In the genomic region with DNA sequence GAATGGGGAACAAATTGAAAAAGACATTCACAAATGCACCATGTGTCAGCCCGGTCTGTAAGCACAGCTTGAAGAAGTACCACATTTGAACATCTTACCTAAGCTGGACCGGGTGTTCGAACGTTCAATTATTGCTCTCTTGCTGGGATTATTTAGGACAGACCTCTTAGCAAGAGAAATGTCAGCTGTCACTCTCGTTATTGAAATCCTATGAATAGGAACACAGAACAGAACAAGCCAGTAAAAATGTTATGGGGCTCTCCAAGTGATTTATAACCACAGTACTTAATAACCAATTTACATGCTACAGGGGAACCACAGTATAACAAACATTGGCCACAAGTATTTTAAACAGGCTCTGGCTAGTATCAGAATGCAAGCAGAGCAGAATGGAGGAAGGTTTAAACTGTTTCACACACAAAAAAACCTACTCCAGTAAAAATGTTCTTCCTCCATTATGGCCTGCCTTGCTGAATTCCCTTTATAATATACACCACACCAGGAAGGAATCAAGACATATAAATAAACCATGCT, we compare ENCODE assay signal across 24 cellular contexts. TPM values are rescaled to one million over a fixed set of nuclear protein-coding genes. Genes with fewer than 3 reads are reported as not detected.
DNase-seq lines count a peak whose midpoint lies in the region; TF ChIP-seq lines count a peak whose summit lies in the region.
"Had no signal": no experiment of that assay in that cellular context is flagged by ENCODE, and none has a peak within 500 bp of the region (broad histone marks: within the 10 kb centered on the region; RNA-seq: fewer than 3 reads in every experiment).

No MANE protein-coding gene starts in this region.

- H3K27ac ChIP-seq in trophoblast cell (ENCODE audit: low read depth, low read length) (peak overlapping the region; percentile 26), stomach (no peak overlapping the region)
- H3K27ac ChIP-seq: 22Rv1, coronary artery, neural progenitor cell, sigmoid colon, transverse colon had no signal

- H3K4me2 ChIP-seq in trophoblast cell (ENCODE audit: low read length): no peak overlapping the region
- H3K4me2 ChIP-seq: neural progenitor cell had no signal

- no peak overlapping the region for H2BK12ac ChIP-seq in trophoblast cell (ENCODE audit: low read length)

- H2AK5ac ChIP-seq in trophoblast cell (ENCODE audit: low read length): no peak overlapping the region

- peaks cover 2 to 4% of the 10 kb centered on the region in 2 experiments for H3K4me1 ChIP-seq in trophoblast cell (ENCODE audit: control insufficient read depth in 1 of 2, insufficient read depth in 2 of 2, low read length in 2 of 2)
- peaks cover 0 to 5% (median 0%) of the 10 kb centered on the region in 4 donors for H3K4me1 ChIP-seq in stomach
- H3K4me1 ChIP-seq: transverse colon had no signal

- POLR2A ChIA-PET in HEK293T (lab: Yijun Ruan, JAX): no interaction called here

- no peak overlapping the region for H4K91ac ChIP-seq in trophoblast cell (ENCODE audit: low read depth, low read length)

- CTCF ChIA-PET in HEK293T (lab: Yijun Ruan, JAX): interaction anchor here (0.7 kb wide), 1 partner anchor 13 kb away, joined by 3 read pairs; no protein-coding TSS in a partner anchor

- H3K27me3 ChIP-seq in trophoblast cell (ENCODE audit: insufficient read depth, low read length): no peaks in the 10 kb centered on the region
- H3K27me3 ChIP-seq in stomach: no peaks in the 10 kb centered on the region
- H3K27me3 ChIP-seq: neural progenitor cell, transverse colon had no signal

- H3K4me3 ChIP-seq in trophoblast cell (ENCODE audit: low read depth, low read length): no peak overlapping the region
- no peak overlapping the region for H3K4me3 ChIP-seq in stomach
- H3K4me3 ChIP-seq: coronary artery, mucosa of descending colon, neural progenitor cell, sigmoid colon, transverse colon had no signal

- H4K8ac ChIP-seq in trophoblast cell (ENCODE audit: low read depth, low read length): no peak overlapping the region

- H2BK5ac ChIP-seq in trophoblast cell (ENCODE audit: low read depth, low read length, poor library complexity): no peak overlapping the region

- TF ChIP-seq EP300 in stomach (IDR thresholded peaks at IDR 0.05): no peak

- peaks cover 2% of the 10 kb centered on the region for H3K79me1 ChIP-seq in trophoblast cell (ENCODE audit: low read length)

- no peak overlapping the region for H3K4ac ChIP-seq in trophoblast cell (ENCODE audit: low read depth, low read length)

- no CpG with 5 or more reads among the region's 5 CpGs for WGBS in trophoblast cell (ENCODE audit: extremely low coverage, insufficient coverage, insufficient read length)
- 67 to 83% (median 79%) methylated on average over 5 of the region's 5 CpGs for WGBS in stomach, 5 donors

- no peak for TF ChIP-seq CTCF in stomach (IDR thresholded peaks at IDR 0.05)

- H4K12ac ChIP-seq in trophoblast cell (ENCODE audit: low read depth, low read length): no peak overlapping the region

- H2BK120ac ChIP-seq in trophoblast cell (ENCODE audit: insufficient read depth, low read length, poor library complexity): no peak overlapping the region

- no peak overlapping the region for H3K18ac ChIP-seq in trophoblast cell (ENCODE audit: low read length)

- no peaks in the 10 kb centered on the region for H3K79me2 ChIP-seq in trophoblast cell (ENCODE audit: control insufficient read depth, insufficient read depth, low read length, poor library complexity)

- H3K9ac ChIP-seq in trophoblast cell (ENCODE audit: low read length): no peak overlapping the region
- H3K9ac ChIP-seq: neural progenitor cell had no signal

- no peak for TF ChIP-seq POLR2A in stomach (IDR thresholded peaks at IDR 0.05)

- H3K14ac ChIP-seq in trophoblast cell (ENCODE audit: low read length): no peak overlapping the region

- H3K36me3 ChIP-seq in trophoblast cell (ENCODE audit: control insufficient read depth in 1 of 2, insufficient read depth in 2 of 2, low read length in 2 of 2): no peaks in the 10 kb centered on the region
- H3K36me3 ChIP-seq in stomach: no peaks in the 10 kb centered on the region
- H3K36me3 ChIP-seq: neural progenitor cell, sigmoid colon, transverse colon had no signal

- DNase-seq in NCI-H1105 treated with DMSO at 0.1 percent for 48 hours (lab: John Stamatoyannopoulos, UW) (peak; percentile 63), NCI-H1105 (lab: John Stamatoyannopoulos, UW) (no peak), HEK293T (ENCODE audit: extremely low spot score) (no peak), amniotic epithelial cell (ENCODE audit: low read depth) (peak; percentile 10), trophoblast cell (no peak), epidermal melanocyte (ENCODE audit: insufficient read length, low spot score) (no peak), stomach (no peak)
- DNase-seq in activated CD4-positive, alpha-beta T cell treated with anti-CD3 and anti-CD28 coated beads, Interleukin-2, amount 50 U/mL, for 48 hours: no peak
- DNase-seq: activated CD8-positive, alpha-beta memory T cell treated with anti-CD3 and anti-CD28 coated beads for 24 hours; activated T-cell treated with anti-CD3 and anti-CD28 coated beads, Interleukin-2, amount 50 U/mL, for 1 hour; CD8-positive, alpha-beta memory T cell; DND-41; Kasumi-1; left ventricle myocardium superior; mucosa of descending colon; NCI-H2029; posterior cingulate gyrus; SIG-M5; sigmoid colon; stimulated activated naive CD8-positive, alpha-beta T cell treated with anti-CD3 and anti-CD28 coated beads, Interleukin-15, amount 100 ng/mL, for 72 hours; transverse colon had no signal

- no peaks in the 10 kb centered on the region for H3K9me3 ChIP-seq in trophoblast cell (ENCODE audit: insufficient read depth, low read depth, low read length)
- no peaks in the 10 kb centered on the region for H3K9me3 ChIP-seq in stomach
- H3K9me3 ChIP-seq: mucosa of descending colon, sigmoid colon, transverse colon had no signal

- no peak overlapping the region for H2AFZ ChIP-seq in trophoblast cell (ENCODE audit: insufficient read depth, low read length, poor library complexity)
- H2AFZ ChIP-seq: neural progenitor cell had no signal

- H3K23ac ChIP-seq in trophoblast cell (ENCODE audit: low read length): no peak overlapping the region

- intact Hi-C loops in stomach (cut with DNase I; ENCODE audit: low total_unique reads): no loop called here

TF ChIP-seq in HEK293T, 16 proteins besides CTCF, POLR2A, EP300 and RAD21:
- TF ChIP-seq SUZ12 (IDR thresholded peaks at IDR 0.05) (no peak), FOXA1 (IDR thresholded peaks at IDR 0.05) (no peak), PKNOX1 (IDR thresholded peaks at IDR 0.05) (peak; percentile 80), CTBP1 (IDR thresholded peaks at IDR 0.05; ENCODE audit: borderline replicate concordance) (no peak), HDGF (IDR thresholded peaks at IDR 0.05; ENCODE audit: borderline replicate concordance) (no peak), NFRKB (IDR thresholded peaks at IDR 0.05) (no peak), FOXM1 (IDR thresholded peaks at IDR 0.05; ENCODE audit: borderline replicate concordance) (no peak), TARDBP (IDR thresholded peaks at IDR 0.05) (no peak), LEF1 (IDR thresholded peaks at IDR 0.05; ENCODE audit: borderline replicate concordance) (no peak)

RNA-seq across cellular contexts. Expression of gene ARL5A, which starts 32.5 kb away (rescaled TPM):
- 101 and 104 TPM in 2 replicates for polyA plus RNA-seq in trophoblast cell (2013)
- 10 to 100 TPM; 17.5 to 99.1 (median 40.0) TPM for total RNA-seq in stomach
- polyA plus RNA-seq in stomach: 10 to 100 TPM in 2 of 3 donors, 1 to 10 TPM in 1; 8.1 to 34.2 (median 17.7) TPM

Comparison
In these comparisons a context has a peak if more than half of its experiments do, and no peak if none do; other contexts are left out.
1. DNase-seq: peak in NCI-H1105 treated with DMSO at 0.1 percent for 48 hours (single experiment) and amniotic epithelial cell (single experiment); none in NCI-H1105 (single experiment), HEK293T (single experiment), trophoblast cell (0 of 2), epidermal melanocyte (single experiment), stomach (single experiment) and activated CD4-positive, alpha-beta T cell treated with anti-CD3 and anti-CD28 coated beads, Interleukin-2, amount 50 U/mL, for 48 hours (0 of 2).